In genomic region chr7:81783818-81784217, GRCh38 we compare ENCODE assay signal across 28 cellular contexts. TPM values are rescaled to one million over a fixed set of nuclear protein-coding genes. Genes with fewer than 3 reads are reported as not detected.
DNase-seq lines count a peak whose midpoint lies in the region; ATAC-seq and TF ChIP-seq lines count a peak whose summit lies in the region.
"Had no signal": no experiment of that assay in that cellular context is flagged by ENCODE, and none has a peak within 500 bp of the region (broad histone marks: within the 10 kb centered on the region; RNA-seq: fewer than 3 reads in every experiment).

No MANE protein-coding gene starts in this region.

- in situ Hi-C loops in GM23248 (cut with MboI) = no loop called here

- no peak overlapping the region for H3K27ac Mint-ChIP-seq in activated T-helper 2 cell treated with anti-CD3 and anti-CD28 coated beads, Interferon-gamma antibody, Interleukin-2, Interleukin-4, amounts not matched to agents 10 μg/mL and 5 μg/mL and 100 μg/mL, durations not matched to agents 14 hours and 24 hours and 36 hours
- H3K27ac Mint-ChIP-seq: T-helper 1 cell treated with Interleukin-12 subunit alpha and Interleukin-12 subunit beta and Interleukin-4 antibody, amounts not matched to agents 30 μg/mL and 1 μg/mL, for 36 hours had no signal

- no peak overlapping the region for H3K4ac ChIP-seq in trophoblast cell (ENCODE audit: low read depth, low read length)

- no peak overlapping the region for H2BK12ac ChIP-seq in trophoblast cell (ENCODE audit: low read length)

- intact Hi-C loops in activated T-helper 2 cell treated with anti-CD3 and anti-CD28 coated beads, Interferon-gamma antibody, Interleukin-2, Interleukin-4, amounts not matched to agents 10 μg/mL and 5 μg/mL and 100 μg/mL, durations not matched to agents 14 hours and 24 hours and 36 hours (cut with micrococcal nuclease) = no loop called here

- no peak overlapping the region for H3K23ac ChIP-seq in trophoblast cell (ENCODE audit: low read length)

- H3K9ac ChIP-seq in SU-DHL-6 (ENCODE audit: low read length) (no peak overlapping the region), trophoblast cell (ENCODE audit: low read length) (no peak overlapping the region), GM23248 (no peak overlapping the region)

- H3K4me3 ChIP-seq in SU-DHL-6 (ENCODE audit: insufficient read depth, low read length, poor library complexity, severe bottlenecking) = no peak overlapping the region
- no peak overlapping the region for H3K4me3 ChIP-seq in trophoblast cell (ENCODE audit: low read depth, low read length)
- no peak overlapping the region for H3K4me3 ChIP-seq in GM23248
- H3K4me3 ChIP-seq in Peyer's patch = no peak overlapping the region
- H3K4me3 ChIP-seq: SK-N-MC had no signal

- ATAC-seq in GM19351 (IDR thresholded peaks at IDR 0.05; ENCODE audit: unreplicated experiment) (peak; percentile 63), HG03469 (IDR thresholded peaks at IDR 0.05; ENCODE audit: unreplicated experiment) (peak; percentile 44)
- ATAC-seq: HCT116, HepG2, Panc1 had no signal

- H3K14ac ChIP-seq in trophoblast cell (ENCODE audit: low read length) = no peak overlapping the region

- H3K9me3 Mint-ChIP-seq in activated T-helper 2 cell treated with anti-CD3 and anti-CD28 coated beads, Interferon-gamma antibody, Interleukin-2, Interleukin-4, amounts not matched to agents 10 μg/mL and 5 μg/mL and 100 μg/mL, durations not matched to agents 14 hours and 24 hours and 36 hours = no peaks in the 10 kb centered on the region
- H3K9me3 Mint-ChIP-seq: T-helper 1 cell treated with Interleukin-12 subunit alpha and Interleukin-12 subunit beta and Interleukin-4 antibody, amounts not matched to agents 30 μg/mL and 1 μg/mL, for 36 hours had no signal

- no peak overlapping the region for H3K18ac ChIP-seq in trophoblast cell (ENCODE audit: low read length)

- H3F3A ChIP-seq in SU-DHL-6 (ENCODE audit: insufficient read depth) (0 out of 2 replicates have a peak, but pooled peaks cover 4% of the 10 kb centered on the region), GM23248 (ENCODE audit: insufficient read depth) (no peaks in the 10 kb centered on the region)

- H3K79me2 ChIP-seq in SU-DHL-6 (ENCODE audit: insufficient read depth, low read length) (no peaks in the 10 kb centered on the region), trophoblast cell (ENCODE audit: control insufficient read depth, insufficient read depth, low read length, poor library complexity) (no peaks in the 10 kb centered on the region), GM23248 (ENCODE audit: insufficient read depth) (no peaks in the 10 kb centered on the region)

- H3K4me3 Mint-ChIP-seq in activated T-helper 2 cell treated with anti-CD3 and anti-CD28 coated beads, Interferon-gamma antibody, Interleukin-2, Interleukin-4, amounts not matched to agents 10 μg/mL and 5 μg/mL and 100 μg/mL, durations not matched to agents 14 hours and 24 hours and 36 hours (ENCODE audit: low read depth) = no peak overlapping the region
- H3K4me3 Mint-ChIP-seq: T-helper 1 cell treated with Interleukin-12 subunit alpha and Interleukin-12 subunit beta and Interleukin-4 antibody, amounts not matched to agents 30 μg/mL and 1 μg/mL, for 36 hours had no signal

- H3K9me2 ChIP-seq in SU-DHL-6 (replicated peaks; ENCODE audit: insufficient read depth, low read length) (no peaks in the 10 kb centered on the region), GM23248 (ENCODE audit: insufficient read depth) (no peaks in the 10 kb centered on the region)

- H4K12ac ChIP-seq in trophoblast cell (ENCODE audit: low read depth, low read length) = no peak overlapping the region

- no peak overlapping the region for H4K91ac ChIP-seq in trophoblast cell (ENCODE audit: low read depth, low read length)

- H3K4me1 ChIP-seq in trophoblast cell (ENCODE audit: control insufficient read depth in 1 of 2, insufficient read depth in 2 of 2, low read length in 2 of 2) (no peaks in the 10 kb centered on the region), GM23248 (ENCODE audit: insufficient read depth) (no peaks in the 10 kb centered on the region), Peyer's patch (no peaks in the 10 kb centered on the region)
- H3K4me1 ChIP-seq: BE2C had no signal

- H2BK5ac ChIP-seq in trophoblast cell (ENCODE audit: low read depth, low read length, poor library complexity) = no peak overlapping the region

- H3K4me2 ChIP-seq in SU-DHL-6 (ENCODE audit: low read depth, low read length, poor library complexity, severe bottlenecking) = peak overlapping the region; percentile 32
- H3K4me2 ChIP-seq in trophoblast cell (ENCODE audit: low read length) = no peak overlapping the region
- no peak overlapping the region for H3K4me2 ChIP-seq in GM23248 (ENCODE audit: unreplicated experiment)

- no peak overlapping the region for H4K8ac ChIP-seq in trophoblast cell (ENCODE audit: low read depth, low read length)

- H3K36me3 ChIP-seq in SU-DHL-6 (ENCODE audit: low read length) = no peaks in the 10 kb centered on the region
- H3K36me3 ChIP-seq in trophoblast cell (ENCODE audit: control insufficient read depth in 1 of 2, insufficient read depth in 2 of 2, low read length in 2 of 2) = no peaks in the 10 kb centered on the region
- no peaks in the 10 kb centered on the region for H3K36me3 ChIP-seq in GM23248 (ENCODE audit: low read depth)
- no peaks in the 10 kb centered on the region for H3K36me3 ChIP-seq in Peyer's patch
- H3K36me3 ChIP-seq: BE2C had no signal

- no peaks in the 10 kb centered on the region for H3K79me1 ChIP-seq in trophoblast cell (ENCODE audit: low read length)

- H2AFZ ChIP-seq in SU-DHL-6 (ENCODE audit: low read depth, low read length, severe bottlenecking) = peak overlapping the region; percentile 39
- H2AFZ ChIP-seq in trophoblast cell (ENCODE audit: insufficient read depth, low read length, poor library complexity) = no peak overlapping the region
- no peak overlapping the region for H2AFZ ChIP-seq in GM23248

- H2BK120ac ChIP-seq in trophoblast cell (ENCODE audit: insufficient read depth, low read length, poor library complexity) = no peak overlapping the region

- H3K27me3 ChIP-seq in SU-DHL-6 (ENCODE audit: low read length) (no peaks in the 10 kb centered on the region), trophoblast cell (ENCODE audit: insufficient read depth, low read length) (no peaks in the 10 kb centered on the region), GM23248 (replicated peaks; ENCODE audit: insufficient read depth) (no peaks in the 10 kb centered on the region), Peyer's patch (no peaks in the 10 kb centered on the region)
- H3K27me3 ChIP-seq: BE2C had no signal

- TF ChIP-seq POLR2A in Peyer's patch (IDR thresholded peaks at IDR 0.05) = no peak

- H4K20me1 ChIP-seq in SU-DHL-6 (ENCODE audit: low read depth, low read length) = no peaks in the 10 kb centered on the region
- no peaks in the 10 kb centered on the region for H4K20me1 ChIP-seq in GM23248 (ENCODE audit: insufficient read depth)

- TF ChIP-seq CTCF in SU-DHL-6 (IDR thresholded peaks at IDR 0.05; ENCODE audit: insufficient read depth, low read length, poor library complexity, severe bottlenecking) = no peak
- no peak for TF ChIP-seq CTCF in Peyer's patch (IDR thresholded peaks at IDR 0.05)

- no peaks in the 10 kb centered on the region for H3K27me3 Mint-ChIP-seq in activated T-helper 2 cell treated with anti-CD3 and anti-CD28 coated beads, Interferon-gamma antibody, Interleukin-2, Interleukin-4, amounts not matched to agents 10 μg/mL and 5 μg/mL and 100 μg/mL, durations not matched to agents 14 hours and 24 hours and 36 hours (ENCODE audit: low read depth)

- H3K36me3 Mint-ChIP-seq in activated T-helper 2 cell treated with anti-CD3 and anti-CD28 coated beads, Interferon-gamma antibody, Interleukin-2, Interleukin-4, amounts not matched to agents 10 μg/mL and 5 μg/mL and 100 μg/mL, durations not matched to agents 14 hours and 24 hours and 36 hours (ENCODE audit: low read depth) = no peaks in the 10 kb centered on the region

- no peak for DNase-seq in trophoblast cell
- no peak for DNase-seq in GM23248
- no peak for DNase-seq in Peyer's patch
- no peak for DNase-seq in activated T-helper 2 cell treated with anti-CD3 and anti-CD28 coated beads, Interferon-gamma antibody, Interleukin-2, Interleukin-4, amounts not matched to agents 10 μg/mL and 5 μg/mL and 100 μg/mL, durations not matched to agents 14 hours and 24 hours and 36 hours (ENCODE audit: low spot score)
- DNase-seq: BE2C; Calu3; DND-41; Karpas-422; NCI-H1105; NCI-H146; NCI-H1930; NCI-H2107; NCI-H446; NCI-H524 treated with DMSO at 0.1 percent for 48 hours; NCI-H82; NK-92 treated with Interleukin-12 subunit alpha and Interleukin-12 subunit beta, amount 100 ng/mL, for 24 hours; SIG-M5; SW 1271; T-helper 9 cell had no signal

- H3K27ac ChIP-seq in SU-DHL-6 (ENCODE audit: low read depth, low read length) (no peak overlapping the region), trophoblast cell (ENCODE audit: low read depth, low read length) (no peak overlapping the region), GM23248 (no peak overlapping the region), Peyer's patch (no peak overlapping the region)
- H3K27ac ChIP-seq: SK-N-MC had no signal

- no peak overlapping the region for H2AK5ac ChIP-seq in trophoblast cell (ENCODE audit: low read length)

- no peaks in the 10 kb centered on the region for H3K4me1 Mint-ChIP-seq in activated T-helper 2 cell treated with anti-CD3 and anti-CD28 coated beads, Interferon-gamma antibody, Interleukin-2, Interleukin-4, amounts not matched to agents 10 μg/mL and 5 μg/mL and 100 μg/mL, durations not matched to agents 14 hours and 24 hours and 36 hours (ENCODE audit: low read depth)

- H3K9me3 ChIP-seq in SU-DHL-6 (ENCODE audit: insufficient read depth, low read length) (no peaks in the 10 kb centered on the region), trophoblast cell (ENCODE audit: insufficient read depth, low read depth, low read length) (no peaks in the 10 kb centered on the region), GM23248 (ENCODE audit: low read depth) (no peaks in the 10 kb centered on the region), Peyer's patch (no peaks in the 10 kb centered on the region)
- H3K9me3 ChIP-seq: BE2C had no signal

RNA-seq across cellular contexts. Expression of gene HGF, which starts 14.0 kb away (rescaled TPM):
- 0.33 and 0.37 TPM in 2 replicates for polyA plus RNA-seq in trophoblast cell (2013)
- total RNA-seq in GM23248 (2014; rRNA removed; shearing (Covaris generic)) = 2.7 and 4.4 TPM in 2 replicates
- polyA plus RNA-seq in GM23248 (2016; fragmentation: Nextera tagmentation; extraction: Ambion mirVana) = 1.5 and 2.3 TPM in 2 replicates
- 1 to 10 TPM in 3 of 4 donors, under 1 TPM in 1; 0.88 to 5.0 (median 3.8) TPM for total RNA-seq in Peyer's patch
- not detected in 2 replicates for total RNA-seq in activated T-helper 2 cell treated with anti-CD3 and anti-CD28 coated beads, Interferon-gamma antibody, Interleukin-2, Interleukin-4, amounts not matched to agents 10 μg/mL and 5 μg/mL and 100 μg/mL, durations not matched to agents 14 hours and 24 hours and 36 hours
- total RNA-seq: Calu3, HepG2, HT1080 had no signal
- polyA plus RNA-seq: HepG2 had no signal
